ENCODE assay signal across 1 cellular context in the genomic region with DNA sequence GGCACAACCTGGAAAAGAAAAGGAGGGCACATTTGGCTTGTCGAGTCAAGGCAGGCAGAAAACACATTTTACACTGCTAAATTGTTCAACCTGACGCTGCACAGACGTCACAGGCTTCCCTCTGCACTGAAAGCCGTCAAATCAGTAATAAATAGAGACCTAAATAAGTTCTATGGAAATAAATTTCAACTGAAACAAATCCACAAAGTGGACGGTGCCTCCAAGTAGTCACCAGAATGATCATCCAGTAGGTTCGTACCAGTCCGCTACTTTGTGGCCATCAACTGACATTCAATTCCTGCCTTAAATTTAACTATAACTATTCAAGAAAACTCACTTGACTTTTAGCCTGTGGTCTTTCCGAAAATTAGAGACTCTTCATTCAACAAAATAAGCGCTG.
TF ChIP-seq lines count a peak whose summit lies in the region.

No MANE protein-coding gene starts in this region.

TF ChIP-seq in K562, 482 proteins besides CTCF, POLR2A, EP300 and RAD21:
- TF ChIP-seq, protein P1, sequence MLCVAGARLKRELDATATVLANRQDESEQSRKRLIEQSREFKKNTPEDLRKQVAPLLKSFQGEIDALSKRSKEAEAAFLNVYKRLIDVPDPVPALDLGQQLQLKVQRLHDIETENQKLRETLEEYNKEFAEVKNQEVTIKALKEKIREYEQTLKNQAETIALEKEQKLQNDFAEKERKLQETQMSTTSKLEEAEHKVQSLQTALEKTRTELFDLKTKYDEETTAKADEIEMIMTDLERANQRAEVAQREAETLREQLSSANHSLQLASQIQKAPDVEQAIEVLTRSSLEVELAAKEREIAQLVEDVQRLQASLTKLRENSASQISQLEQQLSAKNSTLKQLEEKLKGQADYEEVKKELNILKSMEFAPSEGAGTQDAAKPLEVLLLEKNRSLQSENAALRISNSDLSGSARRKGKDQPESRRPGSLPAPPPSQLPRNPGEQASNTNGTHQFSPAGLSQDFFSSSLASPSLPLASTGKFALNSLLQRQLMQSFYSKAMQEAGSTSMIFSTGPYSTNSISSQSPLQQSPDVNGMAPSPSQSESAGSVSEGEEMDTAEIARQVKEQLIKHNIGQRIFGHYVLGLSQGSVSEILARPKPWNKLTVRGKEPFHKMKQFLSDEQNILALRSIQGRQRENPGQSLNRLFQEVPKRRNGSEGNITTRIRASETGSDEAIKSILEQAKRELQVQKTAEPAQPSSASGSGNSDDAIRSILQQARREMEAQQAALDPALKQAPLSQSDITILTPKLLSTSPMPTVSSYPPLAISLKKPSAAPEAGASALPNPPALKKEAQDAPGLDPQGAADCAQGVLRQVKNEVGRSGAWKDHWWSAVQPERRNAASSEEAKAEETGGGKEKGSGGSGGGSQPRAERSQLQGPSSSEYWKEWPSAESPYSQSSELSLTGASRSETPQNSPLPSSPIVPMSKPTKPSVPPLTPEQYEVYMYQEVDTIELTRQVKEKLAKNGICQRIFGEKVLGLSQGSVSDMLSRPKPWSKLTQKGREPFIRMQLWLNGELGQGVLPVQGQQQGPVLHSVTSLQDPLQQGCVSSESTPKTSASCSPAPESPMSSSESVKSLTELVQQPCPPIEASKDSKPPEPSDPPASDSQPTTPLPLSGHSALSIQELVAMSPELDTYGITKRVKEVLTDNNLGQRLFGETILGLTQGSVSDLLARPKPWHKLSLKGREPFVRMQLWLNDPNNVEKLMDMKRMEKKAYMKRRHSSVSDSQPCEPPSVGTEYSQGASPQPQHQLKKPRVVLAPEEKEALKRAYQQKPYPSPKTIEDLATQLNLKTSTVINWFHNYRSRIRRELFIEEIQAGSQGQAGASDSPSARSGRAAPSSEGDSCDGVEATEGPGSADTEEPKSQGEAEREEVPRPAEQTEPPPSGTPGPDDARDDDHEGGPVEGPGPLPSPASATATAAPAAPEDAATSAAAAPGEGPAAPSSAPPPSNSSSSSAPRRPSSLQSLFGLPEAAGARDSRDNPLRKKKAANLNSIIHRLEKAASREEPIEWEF (CRISPR knock-in tag; IDR thresholded peaks at IDR 0.05) = no peak
- TF ChIP-seq WHSC1 (IDR thresholded peaks at IDR 0.05; ENCODE audit: low read length) = no peak
- TF ChIP-seq CBX8 (IDR thresholded peaks at IDR 0.05; ENCODE audit: borderline replicate concordance, extremely low read depth, low read depth, low read length, poor library complexity, severe bottlenecking) = no peak
- TF ChIP-seq ZFP1 (CRISPR knock-in tag; IDR thresholded peaks at IDR 0.05) = no peak
- no peak for TF ChIP-seq CBFA2T3 (IDR thresholded peaks at IDR 0.05)
- no peak for TF ChIP-seq TCF3 (CRISPR knock-in tag; IDR thresholded peaks at IDR 0.05)
- no peak for TF ChIP-seq DDX20 (tag; IDR thresholded peaks at IDR 0.05; ENCODE audit: low read depth)
- no peak for TF ChIP-seq NR2F6 (CRISPR knock-in tag; IDR thresholded peaks at IDR 0.05)
- TF ChIP-seq ZNF444 (CRISPR knock-in tag; IDR thresholded peaks at IDR 0.05) = no peak
- no peak for TF ChIP-seq SIRT6 (IDR thresholded peaks at IDR 0.05; ENCODE audit: low read depth, low read length)
- no peak for TF ChIP-seq POLR2B (IDR thresholded peaks at IDR 0.05; ENCODE audit: low read depth, partially characterized antibody)
- TF ChIP-seq ZZZ3 (IDR thresholded peaks at IDR 0.05) = no peak
- no peak for TF ChIP-seq ZNF282 (CRISPR knock-in tag; IDR thresholded peaks at IDR 0.05)
